ENCODE assay signal across 10 cellular contexts in the genomic region with DNA sequence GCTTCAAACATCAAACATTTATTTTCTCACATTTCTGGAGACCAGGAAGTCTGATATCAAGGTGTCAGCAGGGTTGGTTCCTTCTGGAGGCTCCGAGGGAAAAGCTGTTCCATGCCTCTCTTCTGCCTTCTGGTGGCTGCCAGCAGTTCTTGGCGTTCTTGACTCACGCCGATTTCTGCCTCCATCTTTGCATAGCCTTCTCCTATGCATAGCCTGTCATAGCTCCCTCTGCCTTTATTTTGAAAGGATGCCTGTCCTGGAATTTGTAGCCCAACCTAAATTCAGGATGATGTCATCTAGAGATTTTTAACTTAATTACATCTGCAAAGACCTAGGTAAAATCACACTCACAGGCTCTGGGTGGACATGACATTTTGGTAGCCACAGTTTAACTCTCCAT.
DNase-seq lines count a peak whose midpoint lies in the region; TF ChIP-seq lines count a peak whose summit lies in the region.
"Had no signal": no experiment of that assay in that cellular context is flagged by ENCODE, and none has a peak within 500 bp of the region (broad histone marks: within the 10 kb centered on the region; RNA-seq: fewer than 3 reads in every experiment).

No MANE protein-coding gene starts in this region.

- H3F3A ChIP-seq in GM23248 (ENCODE audit: insufficient read depth) = peaks cover 72% of the 10 kb centered on the region

- no peak overlapping the region for H2AFZ ChIP-seq in GM23248

- DNase-seq in GM23248 = peak; percentile 50
- no peak for DNase-seq in astrocyte of the spinal cord (ENCODE audit: low read depth, low spot score)
- DNase-seq in myocyte (ENCODE audit: low read depth) = peak; percentile 12
- DNase-seq in stimulated activated naive CD4-positive, alpha-beta T cell (lab: John Stamatoyannopoulos, UW) = no peak
- DNase-seq in DMS153 (lab: John Stamatoyannopoulos, UW) = no peak
- no peak for DNase-seq in mucosa of gallbladder (ENCODE audit: low spot score)
- DNase-seq: activated CD4-positive, CD25-positive, alpha-beta regulatory T cell treated with anti-CD3 and anti-CD28 coated beads, Interleukin-2, amount 50 U/mL, for 72 hours; left cardiac atrium had no signal

- H3K9me3 ChIP-seq in GM23248 (ENCODE audit: low read depth) = no peaks in the 10 kb centered on the region
- H3K9me3 ChIP-seq: tibial nerve had no signal

- 71% methylated on average over 4 of the region's 4 CpGs for WGBS in GM23248 (ENCODE audit: low coverage in 1 of 2, low lambda C conversion rate in 2 of 2, missing lambda C conversion rate in 2 of 2), 2 experiments

- peaks cover 70% of the 10 kb centered on the region for H3K79me2 ChIP-seq in GM23248 (ENCODE audit: insufficient read depth)

- no peak overlapping the region for H3K4me2 ChIP-seq in GM23248 (ENCODE audit: unreplicated experiment)

- TF ChIP-seq CTCF in C4-2B (conservative IDR thresholded peaks at IDR 0.05) (peak; percentile 31), astrocyte of the spinal cord (IDR thresholded peaks at IDR 0.05; ENCODE audit: low read depth, low read length) (peak; percentile 34)

- in situ Hi-C loops in GM23248 (cut with MboI) (no loop called here), astrocyte of the spinal cord (cut with HindIII; ENCODE audit: low sequenced_read_pairs) (no loop called here)

- H3K4me3 ChIP-seq in GM23248 (no peak overlapping the region), astrocyte of the spinal cord (ENCODE audit: low read depth, low read length) (no peak overlapping the region)
- H3K4me3 ChIP-seq: tibial nerve had no signal

- no peaks in the 10 kb centered on the region for H3K9me2 ChIP-seq in GM23248 (ENCODE audit: insufficient read depth)

- no peaks in the 10 kb centered on the region for H4K20me1 ChIP-seq in GM23248 (ENCODE audit: insufficient read depth)

- H3K27me3 ChIP-seq in GM23248 (replicated peaks; ENCODE audit: insufficient read depth) = no peaks in the 10 kb centered on the region
- H3K27me3 ChIP-seq: tibial nerve had no signal

- H3K4me1 ChIP-seq in GM23248 (ENCODE audit: insufficient read depth) = peaks cover 6% of the 10 kb centered on the region; the same call in 1 of the 2 replicates
- H3K4me1 ChIP-seq: tibial nerve had no signal

- no peak overlapping the region for H3K27ac ChIP-seq in C4-2B
- peak overlapping the region; percentile 61 for H3K27ac ChIP-seq in GM23248

- H3K9ac ChIP-seq in GM23248 = no peak overlapping the region

- peaks cover 93% of the 10 kb centered on the region for H3K36me3 ChIP-seq in GM23248 (ENCODE audit: low read depth)

Comparison
In these comparisons a context has a peak if more than half of its experiments do, and no peak if none do; other contexts are left out.
1. DNase-seq: peak in GM23248 (single experiment) and myocyte (single experiment); none in astrocyte of the spinal cord (single experiment), stimulated activated naive CD4-positive, alpha-beta T cell (0 of 6), DMS153 (single experiment) and mucosa of gallbladder (single experiment).